9 cellular contexts compared by ENCODE assay signal in the genomic region with DNA sequence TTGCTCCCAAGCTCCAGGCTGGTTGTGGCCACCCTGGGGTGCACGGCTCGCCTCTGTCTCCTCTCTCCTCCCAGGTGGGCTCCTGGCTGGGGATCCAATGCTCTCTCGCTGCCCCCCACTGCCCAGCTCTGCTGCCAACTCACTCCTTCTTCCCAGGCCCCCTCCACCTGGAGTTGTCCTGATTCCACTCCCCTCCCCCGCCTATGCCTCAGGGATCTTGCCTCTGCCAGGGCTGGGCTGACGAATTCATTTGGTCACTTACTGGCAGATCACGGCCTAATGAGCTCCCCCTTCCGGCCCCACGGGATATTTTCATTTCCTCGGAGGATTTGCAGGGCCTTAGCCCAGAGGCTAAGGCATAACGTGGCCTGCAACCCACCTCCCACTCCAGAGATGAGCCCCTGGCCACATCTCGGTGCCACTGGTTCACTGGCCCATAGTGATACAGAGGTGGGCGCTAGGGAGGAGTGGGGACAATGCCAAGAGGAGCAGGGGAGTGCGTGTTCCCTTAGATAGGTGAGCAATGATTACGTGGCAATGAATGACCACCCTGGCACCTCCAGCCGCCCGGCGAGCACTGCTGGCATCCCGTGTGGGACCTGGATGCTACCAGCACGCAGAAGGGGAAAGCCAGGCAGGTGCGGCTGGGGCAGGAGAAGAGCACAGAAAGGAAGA.
A peak's percentile ranks its signal among the peaks of the same experiment; 100 is the strongest.
DNase-seq lines count a peak whose midpoint lies in the region; ATAC-seq and TF ChIP-seq lines count a peak whose summit lies in the region.
"Had no signal": no experiment of that assay in that cellular context is flagged by ENCODE, and none has a peak within 500 bp of the region (broad histone marks: within the 10 kb centered on the region; RNA-seq: fewer than 3 reads in every experiment).

No MANE protein-coding gene starts in this region.

- H4K91ac ChIP-seq in trophoblast cell (ENCODE audit: low read depth, low read length): no peak overlapping the region

- no peak overlapping the region for H3K4me2 ChIP-seq in trophoblast cell (ENCODE audit: low read length)

- no peaks in the 10 kb centered on the region for H3K36me3 ChIP-seq in trophoblast cell (ENCODE audit: control insufficient read depth in 1 of 2, insufficient read depth in 2 of 2, low read length in 2 of 2)
- H3K36me3 ChIP-seq: thoracic aorta had no signal

- H3K4me1 ChIP-seq in trophoblast cell (ENCODE audit: control insufficient read depth in 1 of 2, insufficient read depth in 2 of 2, low read length in 2 of 2): no peaks in the 10 kb centered on the region

- H4K12ac ChIP-seq in trophoblast cell (ENCODE audit: low read depth, low read length): no peak overlapping the region

- H3K79me1 ChIP-seq in trophoblast cell (ENCODE audit: low read length): no peaks in the 10 kb centered on the region

- H3K14ac ChIP-seq in trophoblast cell (ENCODE audit: low read length): no peak overlapping the region

- TF ChIP-seq CTCF in GM10266 (IDR thresholded peaks at IDR 0.05; ENCODE audit: control insufficient read depth, insufficient read depth, low read depth, missing control alignments): no peak

- H3K4me3 ChIP-seq in trophoblast cell (ENCODE audit: low read depth, low read length): no peak overlapping the region
- H3K4me3 ChIP-seq: thoracic aorta had no signal

- no peaks in the 10 kb centered on the region for H3K9me3 Mint-ChIP-seq in activated naive CD4-positive, alpha-beta T cell treated with anti-CD3 and anti-CD28 coated beads, Interleukin-2, amount 50 U/mL, for 72 hours

- no peak overlapping the region for H2AFZ ChIP-seq in trophoblast cell (ENCODE audit: insufficient read depth, low read length, poor library complexity)

- no peak for ATAC-seq in activated naive CD4-positive, alpha-beta T cell treated with anti-CD3 and anti-CD28 coated beads, Interleukin-2, amount 50 U/mL, for 72 hours

- H3K18ac ChIP-seq in trophoblast cell (ENCODE audit: low read length): no peak overlapping the region

- H3K9me3 ChIP-seq in trophoblast cell (ENCODE audit: insufficient read depth, low read depth, low read length): peaks cover 2% of the 10 kb centered on the region
- H3K9me3 ChIP-seq: thoracic aorta had no signal

- no peak overlapping the region for H3K27ac ChIP-seq in trophoblast cell (ENCODE audit: low read depth, low read length)
- H3K27ac ChIP-seq: thoracic aorta had no signal

- peak; percentile 24 for DNase-seq in GM10266 (ENCODE audit: extremely low spot score)
- DNase-seq in NAMALWA (ENCODE audit: low spot score): peak; percentile 30
- DNase-seq in dermis blood vessel endothelial cell: peak; percentile 15
- peak; percentile 22 to 51 for DNase-seq in trophoblast cell
- no peak for DNase-seq in NCI-H146 treated with DMSO at 0.1 percent for 48 hours (lab: John Stamatoyannopoulos, UW; ENCODE audit: unreplicated experiment)
- DNase-seq in activated T-cell treated with anti-CD3 and anti-CD28 coated beads for 4 hours: no peak
- DNase-seq in activated naive CD4-positive, alpha-beta T cell treated with anti-CD3 and anti-CD28 coated beads, Interleukin-2, amount 50 U/mL, for 72 hours (ENCODE audit: low spot score in 2 of 2): no peak
- DNase-seq in NCI-H510A treated with DMSO at 0.1 percent for 48 hours (lab: John Stamatoyannopoulos, UW): no peak

- no CpG with 5 or more reads among the region's 20 CpGs for WGBS in trophoblast cell (ENCODE audit: extremely low coverage, insufficient coverage, insufficient read length)

- H3K9ac ChIP-seq in trophoblast cell (ENCODE audit: low read length): no peak overlapping the region

- H2BK120ac ChIP-seq in trophoblast cell (ENCODE audit: insufficient read depth, low read length, poor library complexity): no peak overlapping the region

- H3K79me2 ChIP-seq in trophoblast cell (ENCODE audit: control insufficient read depth, insufficient read depth, low read length, poor library complexity): no peaks in the 10 kb centered on the region

- H4K8ac ChIP-seq in trophoblast cell (ENCODE audit: low read depth, low read length): no peak overlapping the region

- H3K36me3 Mint-ChIP-seq in activated naive CD4-positive, alpha-beta T cell treated with anti-CD3 and anti-CD28 coated beads, Interleukin-2, amount 50 U/mL, for 72 hours: no peaks in the 10 kb centered on the region

- no peak overlapping the region for H3K4ac ChIP-seq in trophoblast cell (ENCODE audit: low read depth, low read length)

- no peak overlapping the region for H2AK5ac ChIP-seq in trophoblast cell (ENCODE audit: low read length)

- H2BK5ac ChIP-seq in trophoblast cell (ENCODE audit: low read depth, low read length, poor library complexity): no peak overlapping the region

- no peaks in the 10 kb centered on the region for H3K27me3 ChIP-seq in trophoblast cell (ENCODE audit: insufficient read depth, low read length)

- H2BK12ac ChIP-seq in trophoblast cell (ENCODE audit: low read length): no peak overlapping the region

- H3K23ac ChIP-seq in trophoblast cell (ENCODE audit: low read length): no peak overlapping the region

- no peak overlapping the region for H3K27ac Mint-ChIP-seq in activated naive CD4-positive, alpha-beta T cell treated with anti-CD3 and anti-CD28 coated beads, Interleukin-2, amount 50 U/mL, for 72 hours

Comparison
In these comparisons a context has a peak if more than half of its experiments do, and no peak if none do; other contexts are left out.
1. DNase-seq: peak in GM10266 (single experiment), NAMALWA (single experiment), dermis blood vessel endothelial cell (single experiment) and trophoblast cell (2 of 2); none in NCI-H146 treated with DMSO at 0.1 percent for 48 hours (single experiment), activated T-cell treated with anti-CD3 and anti-CD28 coated beads for 4 hours (single experiment), activated naive CD4-positive, alpha-beta T cell treated with anti-CD3 and anti-CD28 coated beads, Interleukin-2, amount 50 U/mL, for 72 hours (0 of 2) and NCI-H510A treated with DMSO at 0.1 percent for 48 hours (single experiment).